19 cellular contexts compared by ENCODE assay signal in genomic region chr1:165313906-165314305, GRCh38. TPM values are rescaled to one million over a fixed set of nuclear protein-coding genes. Genes with fewer than 3 reads are reported as not detected.
DNase-seq lines count a peak whose midpoint lies in the region; ATAC-seq and TF ChIP-seq lines count a peak whose summit lies in the region.
"Had no signal": no experiment of that assay in that cellular context is flagged by ENCODE, and none has a peak within 500 bp of the region (broad histone marks: within the 10 kb centered on the region; RNA-seq: fewer than 3 reads in every experiment).

No MANE protein-coding gene starts in this region.

- H3K4me1 Mint-ChIP-seq in osteocyte (ENCODE audit: unreplicated experiment): no peaks in the 10 kb centered on the region
- H3K4me1 Mint-ChIP-seq: CD4-positive, CD25-positive, alpha-beta regulatory T cell had no signal

- H3K4me3 Mint-ChIP-seq in osteocyte (ENCODE audit: unreplicated experiment): no peak overlapping the region
- H3K4me3 Mint-ChIP-seq: CD4-positive, CD25-positive, alpha-beta regulatory T cell had no signal

- ATAC-seq in HG03565 (IDR thresholded peaks at IDR 0.05; ENCODE audit: unreplicated experiment): no peak
- ATAC-seq: GM12878 had no signal

- no peaks in the 10 kb centered on the region for H3K36me3 Mint-ChIP-seq in osteocyte (ENCODE audit: unreplicated experiment)
- H3K36me3 Mint-ChIP-seq: CD4-positive, CD25-positive, alpha-beta regulatory T cell had no signal

- H3K27ac Mint-ChIP-seq in osteocyte (ENCODE audit: unreplicated experiment): no peak overlapping the region
- H3K27ac Mint-ChIP-seq: CD4-positive, CD25-positive, alpha-beta regulatory T cell had no signal

- DNase-seq in ELF-1 (ENCODE audit: low read depth, low spot score) (peak; percentile 8), NCI-H460 (ENCODE audit: extremely low read depth, low read depth) (peak; percentile 7), left kidney (ENCODE audit: low read depth, low spot score) (peak; percentile 57), osteocyte (ENCODE audit: extremely low spot score, unreplicated experiment) (peak; percentile 56), NCI-H748 treated with DMSO at 0.1 percent for 48 hours (lab: John Stamatoyannopoulos, UW) (no peak), NCI-H1436 (lab: John Stamatoyannopoulos, UW) (no peak)
- DNase-seq: ACHN; BE2C; C1 segment of cervical spinal cord; CD4-positive, CD25-positive, alpha-beta regulatory T cell; DMS153; DMS79 treated with DMSO at 0.1 percent for 48 hours; KBM-7 had no signal

- H3K9me3 Mint-ChIP-seq in osteocyte (ENCODE audit: unreplicated experiment): no peaks in the 10 kb centered on the region

- peaks cover 8% of the 10 kb centered on the region for H3K27me3 Mint-ChIP-seq in osteocyte (ENCODE audit: unreplicated experiment)

- TF ChIP-seq CTCF in osteocyte (IDR thresholded peaks at IDR 0.05): no peak

RNA-seq across cellular contexts. Expression of gene LMX1A, which starts 42.6 kb away (rescaled TPM):
- not detected in 2 replicates for total RNA-seq in NCI-H460 (2014; rRNA removed; shearing (Covaris generic))
- polyA plus RNA-seq in NCI-H460 (2014; cell fraction: nucleus; rRNA removed): not detected in 2 replicates
- not detected in 2 replicates for total RNA-seq in osteocyte
- total RNA-seq: A172; CD4-positive, CD25-positive, alpha-beta regulatory T cell; G401; GM12878; H4; HT-29 had no signal
- polyA plus RNA-seq: CD4-positive, CD25-positive, alpha-beta regulatory T cell; GM12878 had no signal

Comparison
In these comparisons a context has a peak if more than half of its experiments do, and no peak if none do; other contexts are left out.
1. DNase-seq: peak in ELF-1 (single experiment), NCI-H460 (single experiment), left kidney (single experiment) and osteocyte (single experiment); none in NCI-H748 treated with DMSO at 0.1 percent for 48 hours (single experiment) and NCI-H1436 (single experiment).